ENCODE assay signal across 34 cellular contexts in genomic region chr18:44518091-44518490, GRCh38.
DNase-seq lines count a peak whose midpoint lies in the region; ATAC-seq and TF ChIP-seq lines count a peak whose summit lies in the region.
"Had no signal": no experiment of that assay in that cellular context is flagged by ENCODE, and none has a peak within 500 bp of the region (broad histone marks: within the 10 kb centered on the region; RNA-seq: fewer than 3 reads in every experiment).

No MANE protein-coding gene starts in this region.

- no peaks in the 10 kb centered on the region for H4K20me1 ChIP-seq in GM23248 (ENCODE audit: insufficient read depth)

- H3F3A ChIP-seq in GM23248 (ENCODE audit: insufficient read depth), result peaks cover 10% of the 10 kb centered on the region

- in situ Hi-C loops in GM23248 (cut with MboI), result no loop called here

- H3K36me3 ChIP-seq in GM23248 (ENCODE audit: low read depth) (no peaks in the 10 kb centered on the region), RWPE2 (ENCODE audit: low read depth) (no peaks in the 10 kb centered on the region), rectal smooth muscle tissue (ENCODE audit: control insufficient read depth, insufficient read depth, low read length) (no peaks in the 10 kb centered on the region), psoas muscle (ENCODE audit: insufficient read depth in 1 of 2, low read depth in 1 of 2) (no peaks in the 10 kb centered on the region)
- H3K36me3 ChIP-seq: BE2C, neutrophil, sigmoid colon, tibial nerve had no signal

- H3K9me3 ChIP-seq in GM23248 (ENCODE audit: low read depth), result no peaks in the 10 kb centered on the region
- no peaks in the 10 kb centered on the region for H3K9me3 ChIP-seq in RWPE2 (ENCODE audit: severe bottlenecking)
- H3K9me3 ChIP-seq in psoas muscle, result no peaks in the 10 kb centered on the region
- H3K9me3 ChIP-seq: BE2C, body of pancreas, neutrophil, sigmoid colon, tibial nerve had no signal

- no peaks in the 10 kb centered on the region for H3K79me2 ChIP-seq in GM23248 (ENCODE audit: insufficient read depth)

- peak; percentile 42; the same call in 1 of the 3 replicates for ATAC-seq in RWPE2 (ENCODE audit: low read depth)
- ATAC-seq in psoas muscle, result no peak
- no peak for ATAC-seq in HG03521 (IDR thresholded peaks at IDR 0.05; ENCODE audit: unreplicated experiment)
- ATAC-seq: activated CD4-positive, CD25-positive, alpha-beta regulatory T cell treated with anti-CD3 and anti-CD28 coated beads, Interleukin-2, amount 50 U/mL, for 24 hours; activated T-cell treated with anti-CD3 and anti-CD28 coated beads, Interleukin-2, amount 50 U/mL, for 72 hours; body of pancreas; CD8-positive, alpha-beta T cell; left ventricle myocardium superior; Right ventricle myocardium inferior had no signal

- H2AFZ ChIP-seq in GM23248, result no peak overlapping the region
- H2AFZ ChIP-seq: PC-9 had no signal

- 0 out of 2 replicates have a peak, but pooled peaks cover 5% of the 10 kb centered on the region for H3K9me2 ChIP-seq in GM23248 (ENCODE audit: insufficient read depth)

- intact Hi-C loops in psoas muscle (cut with DNase I), result no loop called here

- H3K27ac ChIP-seq in GM23248, result no peak overlapping the region
- peak overlapping the region; percentile 34 for H3K27ac ChIP-seq in RWPE2 (ENCODE audit: poor library complexity, severe bottlenecking)
- peak overlapping the region; percentile 28 for H3K27ac ChIP-seq in rectal smooth muscle tissue (ENCODE audit: low read depth, low read length)
- H3K27ac ChIP-seq in psoas muscle, result no peak overlapping the region
- H3K27ac ChIP-seq: body of pancreas, neutrophil, PC-9, tibial nerve had no signal

- H3K4me2 ChIP-seq in GM23248 (ENCODE audit: unreplicated experiment), result no peak overlapping the region
- H3K4me2 ChIP-seq: PC-9 had no signal

- peak; percentile 44 for DNase-seq in GM23248
- DNase-seq in RWPE2 (ENCODE audit: low spot score), result no peak
- peak; percentile 53 for DNase-seq in fibroblast of mammary gland (ENCODE audit: low read depth)
- no peak for DNase-seq in psoas muscle
- no peak for DNase-seq in activated naive CD4-positive, alpha-beta T cell treated with anti-CD3 and anti-CD28 coated beads, Interleukin-2, amount 50 U/mL, for 16 hours
- DNase-seq in NCI-H510A treated with DMSO at 0.1 percent for 48 hours (lab: John Stamatoyannopoulos, UW), result no peak
- DNase-seq: activated CD4-positive, alpha-beta T cell treated with anti-CD3 and anti-CD28 coated beads, Interleukin-2, amount 50 U/mL, for 48 hours; activated naive CD4-positive, alpha-beta T cell; activated T-cell treated with anti-CD3 and anti-CD28 coated beads, Interleukin-2, amount 50 U/mL, for 72 hours; BE2C; body of pancreas; CD8-positive, alpha-beta T cell; cerebellar nuclear complex; glutamatergic neuron; KBM-7; left ventricle myocardium superior; midbrain; MM.1S; naive B cell; NCI-H1930; NCI-H2171 treated with DMSO at 0.1 percent for 48 hours; NCI-H526; NK-92 treated with Interleukin-12 subunit alpha and Interleukin-12 subunit beta, amount 100 ng/mL, for 24 hours; PC-9; posterior cingulate gyrus; sigmoid colon; stimulated activated CD4-positive, alpha-beta T cell treated with anti-CD3 and anti-CD28 coated beads, Interleukin-4, amount 100 ng/mL, for 24 hours; T-helper 2 cell had no signal

- 53 to 58% methylated on average over 4 of the region's 4 CpGs for WGBS in GM23248 (ENCODE audit: low coverage in 1 of 2, low lambda C conversion rate in 2 of 2, missing lambda C conversion rate in 2 of 2), 2 experiments
- 61 to 71% (median 65%) methylated on average over 4 of the region's 4 CpGs for WGBS in psoas muscle, 3 donors

- H3K4me1 ChIP-seq in GM23248 (ENCODE audit: insufficient read depth) (peaks cover 21% of the 10 kb centered on the region), RWPE2 (ENCODE audit: insufficient read depth, poor library complexity, severe bottlenecking) (peaks cover 30% of the 10 kb centered on the region), rectal smooth muscle tissue (ENCODE audit: control insufficient read depth, insufficient read depth, low read length) (peaks cover 5% of the 10 kb centered on the region), psoas muscle (no peaks in the 10 kb centered on the region)
- H3K4me1 ChIP-seq: BE2C, tibial nerve had no signal

- H3K9ac ChIP-seq in GM23248, result no peak overlapping the region
- H3K9ac ChIP-seq in rectal smooth muscle tissue (ENCODE audit: low read length), result no peak overlapping the region

- H3K4me3 ChIP-seq in GM23248 (no peak overlapping the region), RWPE2 (ENCODE audit: severe bottlenecking) (no peak overlapping the region), fibroblast of mammary gland (ENCODE audit: control insufficient read depth, low read depth, low read length) (no peak overlapping the region), rectal smooth muscle tissue (ENCODE audit: low read length) (no peak overlapping the region), psoas muscle (no peak overlapping the region)
- H3K4me3 ChIP-seq: body of pancreas, PC-9, sigmoid colon, tibial nerve had no signal

- H3K27me3 ChIP-seq in GM23248 (replicated peaks; ENCODE audit: insufficient read depth), result no peaks in the 10 kb centered on the region
- no peaks in the 10 kb centered on the region for H3K27me3 ChIP-seq in RWPE2 (ENCODE audit: insufficient read depth, poor library complexity, severe bottlenecking)
- H3K27me3 ChIP-seq in rectal smooth muscle tissue (ENCODE audit: control insufficient read depth, insufficient read depth, low read length), result no peaks in the 10 kb centered on the region
- H3K27me3 ChIP-seq in psoas muscle (ENCODE audit: insufficient read depth in 3 of 3, low read length in 2 of 3), result no peaks in the 10 kb centered on the region
- H3K27me3 ChIP-seq: BE2C, body of pancreas, neutrophil, sigmoid colon, tibial nerve had no signal

- TF ChIP-seq CTCF in RWPE2 (IDR thresholded peaks at IDR 0.05; ENCODE audit: poor library complexity, severe bottlenecking), result no peak
- TF ChIP-seq CTCF in fibroblast of mammary gland (conservative IDR thresholded peaks at IDR 0.05; ENCODE audit: control insufficient read depth, insufficient read depth, low read depth, low read length), result no peak
- no peak for TF ChIP-seq CTCF in psoas muscle (IDR thresholded peaks at IDR 0.05)

Comparison
In these comparisons a context has a peak if more than half of its experiments do, and no peak if none do; other contexts are left out.
1. DNase-seq: peak in GM23248 (single experiment) and fibroblast of mammary gland (single experiment); none in RWPE2 (single experiment), psoas muscle (0 of 2), activated naive CD4-positive, alpha-beta T cell treated with anti-CD3 and anti-CD28 coated beads, Interleukin-2, amount 50 U/mL, for 16 hours (single experiment) and NCI-H510A treated with DMSO at 0.1 percent for 48 hours (single experiment).
2. H3K27ac ChIP-seq: peak in RWPE2 (single experiment) and rectal smooth muscle tissue (single experiment); none in GM23248 (single experiment) and psoas muscle (single experiment).